8 cellular contexts compared by ENCODE assay signal in genomic region chr11:3165152-3165705, GRCh38. TPM values are rescaled to one million over a fixed set of nuclear protein-coding genes. Genes with fewer than 3 reads are reported as not detected.
DNase-seq lines count a peak whose midpoint lies in the region; ATAC-seq, FAIRE-seq and TF ChIP-seq lines count a peak whose summit lies in the region.

TSS of gene OSBPL5 (minus strand) at chr11:3165310. CDS start at chr11:3129148, 36,162 bp downstream.

- TF ChIP-seq CTCF in A673 (conservative IDR thresholded peaks at IDR 0.05; ENCODE audit: low read depth, low read length) (no peak), brain (conservative IDR thresholded peaks at IDR 0.05) (no peak), psoas muscle (IDR thresholded peaks at IDR 0.05) (no peak)

- DNase-seq in A673 (ENCODE audit: low spot score) (peak; percentile 79), HTR-8/SVneo (ENCODE audit: insufficient read length, low spot score) (peak; percentile 67), T-helper 9 cell (peak; percentile 11), hypothalamus (lab: John Stamatoyannopoulos, UW) (peak in 35 of 51 donors; percentile 21 to 83 (median 59)), psoas muscle (peak; percentile 81 to 83), NCI-H1436 (lab: John Stamatoyannopoulos, UW) (no peak)

- H3K4me1 ChIP-seq in A673 (ENCODE audit: insufficient read depth, low read length, poor library complexity, severe bottlenecking) (peaks cover 10% of the 10 kb centered on the region), psoas muscle (peaks cover 48% of the 10 kb centered on the region)

- no peaks in the 10 kb centered on the region for H3K36me3 Mint-ChIP-seq in brain

- peak within 1 kb of the TSS; percentile 79 to 99 (median 88) for H3K27ac Mint-ChIP-seq in brain

- peak within 1 kb of the TSS; percentile 88 to 93 (median 91) for H3K4me3 Mint-ChIP-seq in brain

- H3K27ac ChIP-seq in A673 (ENCODE audit: low read depth, low read length, poor library complexity, severe bottlenecking) (peak within 1 kb of the TSS; percentile 53), psoas muscle (peak within 1 kb of the TSS; percentile 64)

- no TSS peak for BruUV-seq in A673 (replicated peaks; lab: Mats Ljungman, UMichigan)

- FAIRE-seq in HTR-8/SVneo (lab: Jason Lieb, UNC), result no peak

- H3K4me3 ChIP-seq in A673 (ENCODE audit: low read depth, low read length, poor library complexity, severe bottlenecking), result peak within 1 kb of the TSS; percentile 59
- H3K4me3 ChIP-seq in psoas muscle, result peak within 1 kb of the TSS; percentile 84

- peaks cover 0 to 4% (median 0%) of the 10 kb centered on the region in 5 experiments for H3K9me3 Mint-ChIP-seq in brain

- WGBS in psoas muscle, 3 donors, result 0 to 6% (median 1%) methylated on average over 30 to 63 of the region's 63 CpGs

- no peaks in the 10 kb centered on the region for H3K36me3 ChIP-seq in A673 (ENCODE audit: insufficient read depth, low read length, poor library complexity, severe bottlenecking)
- H3K36me3 ChIP-seq in psoas muscle (ENCODE audit: insufficient read depth in 1 of 2, low read depth in 1 of 2), result no peaks in the 10 kb centered on the region

- intact Hi-C loops in A673 (cut with micrococcal nuclease; ENCODE audit: unreplicated experiment) (no loop called here), psoas muscle (cut with DNase I) (loop anchor here in 1 of 2 donors (10.0 kb wide), 2 partner anchors 50 to 110 kb away; partner anchors contain the start of gene CARS1)

- POLR2A ChIA-PET in A673 (lab: Charles Lee; ENCODE audit: low non-redundant PET), result interaction anchor here (0.5 kb wide), 1 partner anchor 104 kb away, joined by 3 read pairs; no protein-coding TSS in a partner anchor

- peaks cover 21% of the 10 kb centered on the region for H3K27me3 Mint-ChIP-seq in brain

- H3K9me3 ChIP-seq in A673 (ENCODE audit: low read depth, low read length, poor library complexity, severe bottlenecking) (no peaks in the 10 kb centered on the region), psoas muscle (no peaks in the 10 kb centered on the region)

- ATAC-seq in psoas muscle (peak; percentile 23 to 44 (median 36)), GM21717 (IDR thresholded peaks at IDR 0.05; ENCODE audit: unreplicated experiment) (no peak)

- CTCF ChIA-PET in A673 (lab: Charles Lee), result no interaction called here

- H3K4me1 Mint-ChIP-seq in brain, result peaks cover 58% of the 10 kb centered on the region

- H3K27me3 ChIP-seq in A673 (replicated peaks; ENCODE audit: insufficient read depth, low read depth, low read length, poor library complexity) (no peaks in the 10 kb centered on the region), psoas muscle (ENCODE audit: insufficient read depth in 3 of 3, low read length in 2 of 3) (no peaks in the 10 kb centered on the region)

RNA-seq across cellular contexts. Expression of gene OSBPL5, which starts in this region (rescaled TPM):
- total RNA-seq in A673 (2021), result 28.4 and 30.1 TPM in 2 replicates
- polyA plus RNA-seq in brain (ENCODE audit: insufficient read depth, low read depth, low replicate concordance), result 5.5 TPM
- total RNA-seq in psoas muscle, result 10 to 100 TPM in 2 of 4 donors, 1 to 10 TPM in 2; 6.9 to 12.4 (median 10.3) TPM
- 1 to 10 TPM; 3.4 to 5.0 (median 4.3) TPM for polyA plus RNA-seq in psoas muscle
